9 cellular contexts compared by ENCODE assay signal in genomic region chrX:107678957-107679740, GRCh38. TPM values are rescaled to one million over a fixed set of nuclear protein-coding genes. Genes with fewer than 3 reads are reported as not detected.
DNase-seq lines count a peak whose midpoint lies in the region; ATAC-seq and TF ChIP-seq lines count a peak whose summit lies in the region.
"Had no signal": no experiment of that assay in that cellular context is flagged by ENCODE, and none has a peak within 500 bp of the region (broad histone marks: within the 10 kb centered on the region; RNA-seq: fewer than 3 reads in every experiment).

No MANE protein-coding gene starts in this region.

- peaks cover under 1 to 11% of the 10 kb centered on the region in 2 donors for H3K4me1 ChIP-seq in breast epithelium
- no peaks in the 10 kb centered on the region for H3K4me1 ChIP-seq in neural progenitor cell

- no peaks in the 10 kb centered on the region for H3K36me3 ChIP-seq in breast epithelium
- no peaks in the 10 kb centered on the region for H3K36me3 ChIP-seq in neural progenitor cell

- peak; percentile 17 for DNase-seq in NCI-H1436 (lab: John Stamatoyannopoulos, UW)
- no peak for DNase-seq in NCI-H1436 treated with DMSO at 0.1 percent for 48 hours (lab: John Stamatoyannopoulos, UW)
- DNase-seq in T-helper 2 cell treated with Interferon-gamma antibody and Interleukin-4, amounts not matched to agents 5 μg/mL and 100 μg/mL, for 36 hours (ENCODE audit: low spot score) = peak; percentile 59
- peak in 1 of 2 donors; percentile 69 for DNase-seq in breast epithelium (ENCODE audit: low spot score in 2 of 2)
- peak; percentile 58 for DNase-seq in naive B cell
- no peak for DNase-seq in NCI-H345 (lab: John Stamatoyannopoulos, UW)
- no peak for DNase-seq in neural progenitor cell (ENCODE audit: low spot score)

- no peak for TF ChIP-seq CTCF in breast epithelium (IDR thresholded peaks at IDR 0.05)
- TF ChIP-seq CTCF in neural progenitor cell (IDR thresholded peaks at IDR 0.05) = no peak

- TF ChIP-seq POLR2A in breast epithelium (IDR thresholded peaks at IDR 0.05) = no peak

- no peaks in the 10 kb centered on the region for H3K9me3 Mint-ChIP-seq in T-helper 2 cell treated with Interferon-gamma antibody and Interleukin-4, amounts not matched to agents 5 μg/mL and 100 μg/mL, for 36 hours
- no peaks in the 10 kb centered on the region for H3K9me3 Mint-ChIP-seq in naive B cell
- H3K9me3 Mint-ChIP-seq in neural progenitor cell = peaks cover 2% of the 10 kb centered on the region

- H3K79me2 ChIP-seq in neural progenitor cell (ENCODE audit: low read depth) = no peaks in the 10 kb centered on the region

- H3K4me3 ChIP-seq in breast epithelium (peak overlapping the region in 1 of 3 donors; percentile 8), neural progenitor cell (no peak overlapping the region)

- H3F3A ChIP-seq in neural progenitor cell (ENCODE audit: low read depth) = peaks cover 7% of the 10 kb centered on the region

- H3K27ac ChIP-seq in breast epithelium (peak overlapping the region; percentile 94 to 99), neural progenitor cell (no peak overlapping the region)
- H3K27ac ChIP-seq: VCaP had no signal

- H3K9ac ChIP-seq in neural progenitor cell = no peak overlapping the region

- H3K4me2 ChIP-seq in neural progenitor cell = no peak overlapping the region

- intact Hi-C loops in breast epithelium (cut with DNase I; ENCODE audit: low total_unique reads) = loop anchor here (5.0 kb wide), 1 partner anchor 38 kb away; no protein-coding TSS in a partner anchor

- H4K20me1 ChIP-seq in neural progenitor cell (ENCODE audit: low read depth) = no peaks in the 10 kb centered on the region

- H3K27me3 ChIP-seq in breast epithelium (peaks cover 0 to 58% of the 10 kb centered on the region in 2 donors), neural progenitor cell (no peaks in the 10 kb centered on the region)

- H3K4me1 Mint-ChIP-seq in T-helper 2 cell treated with Interferon-gamma antibody and Interleukin-4, amounts not matched to agents 5 μg/mL and 100 μg/mL, for 36 hours (ENCODE audit: low read depth) = peaks cover 45% of the 10 kb centered on the region
- peaks cover 36 to 57% (median 53%) of the 10 kb centered on the region in 3 donors for H3K4me1 Mint-ChIP-seq in naive B cell
- peaks cover 53% of the 10 kb centered on the region for H3K4me1 Mint-ChIP-seq in neural progenitor cell

- H3K4me3 Mint-ChIP-seq in T-helper 2 cell treated with Interferon-gamma antibody and Interleukin-4, amounts not matched to agents 5 μg/mL and 100 μg/mL, for 36 hours = peak overlapping the region; percentile 59
- H3K4me3 Mint-ChIP-seq in naive B cell (peak overlapping the region in 1 of 8 donors; percentile 81), neural progenitor cell (no peak overlapping the region)

- H3K27ac Mint-ChIP-seq in T-helper 2 cell treated with Interferon-gamma antibody and Interleukin-4, amounts not matched to agents 5 μg/mL and 100 μg/mL, for 36 hours = peak overlapping the region; percentile 91
- H3K27ac Mint-ChIP-seq in naive B cell (peak overlapping the region in 5 of 6 donors; percentile 18 to 98 (median 87)), neural progenitor cell (no peak overlapping the region)

- ATAC-seq in naive B cell (ENCODE audit: low read depth in 2 of 2) (peak; percentile 20 to 22), GM21367 (IDR thresholded peaks at IDR 0.05; ENCODE audit: unreplicated experiment) (no peak)

- H3K9me3 ChIP-seq in breast epithelium = no peaks in the 10 kb centered on the region
- H3K9me3 ChIP-seq in neural progenitor cell (ENCODE audit: low read depth) = no peaks in the 10 kb centered on the region

- H2AFZ ChIP-seq in neural progenitor cell (replicated peaks) = no peak overlapping the region

- H3K36me3 Mint-ChIP-seq in T-helper 2 cell treated with Interferon-gamma antibody and Interleukin-4, amounts not matched to agents 5 μg/mL and 100 μg/mL, for 36 hours (ENCODE audit: low read depth) = peaks cover 4% of the 10 kb centered on the region
- peaks cover 0 to 8% of the 10 kb centered on the region in 2 donors for H3K36me3 Mint-ChIP-seq in naive B cell
- no peaks in the 10 kb centered on the region for H3K36me3 Mint-ChIP-seq in neural progenitor cell

- H3K27me3 Mint-ChIP-seq in T-helper 2 cell treated with Interferon-gamma antibody and Interleukin-4, amounts not matched to agents 5 μg/mL and 100 μg/mL, for 36 hours (ENCODE audit: low read depth) = no peaks in the 10 kb centered on the region
- H3K27me3 Mint-ChIP-seq in naive B cell (peaks cover 0 to 21% (median 0%) of the 10 kb centered on the region in 3 donors), neural progenitor cell (ENCODE audit: insufficient read depth, low read depth) (peaks cover 26% of the 10 kb centered on the region)

RNA-seq across cellular contexts. Expression of gene PRPS1, which starts 50.8 kb away (rescaled TPM):
- 10 to 100 TPM; 19.3 to 24.9 (median 20.8) TPM for total RNA-seq in breast epithelium
- polyA plus RNA-seq in naive B cell (ENCODE audit: low read depth in 6 of 6) = 10 to 100 TPM; 49.4 to 74.9 (median 53.8) TPM
- total RNA-seq in neural progenitor cell (ENCODE audit: low replicate concordance) = 177 and 264 TPM in 2 replicates

Comparison
In these comparisons a context has a peak if more than half of its experiments do, and no peak if none do; other contexts are left out.
1. DNase-seq: peak in NCI-H1436 (single experiment), T-helper 2 cell treated with Interferon-gamma antibody and Interleukin-4, amounts not matched to agents 5 μg/mL and 100 μg/mL, for 36 hours (single experiment) and naive B cell (single experiment); none in NCI-H1436 treated with DMSO at 0.1 percent for 48 hours (single experiment), NCI-H345 (single experiment) and neural progenitor cell (single experiment).